19 cellular contexts compared by ENCODE assay signal in genomic region chr12:113181975-113182374, GRCh38. TPM values are rescaled to one million over a fixed set of nuclear protein-coding genes. Genes with fewer than 3 reads are reported as not detected.
DNase-seq lines count a peak whose midpoint lies in the region; ATAC-seq lines count a peak whose summit lies in the region.
"Had no signal": no experiment of that assay in that cellular context is flagged by ENCODE, and none has a peak within 500 bp of the region (broad histone marks: within the 10 kb centered on the region; RNA-seq: fewer than 3 reads in every experiment).

No MANE protein-coding gene starts in this region.

- CTCF ChIA-PET in activated CD4-positive, alpha-beta memory T cell treated with anti-CD3 and anti-CD28 coated beads, Interleukin-2, amount 10 ng/mL, durations not matched to agents 7 days and 5 days (lab: Charles Lee) = no interaction called here
- CTCF ChIA-PET in activated CD4-positive, alpha-beta memory T cell treated with anti-CD3 and anti-CD28 coated beads for 36 hours (lab: Charles Lee) = no interaction called here
- CTCF ChIA-PET in activated CD8-positive, alpha-beta T cell treated with anti-CD3 and anti-CD28 coated beads, Interleukin-2, amount 10 ng/mL, durations not matched to agents 7 days and 5 days (lab: Charles Lee) = no interaction called here

- H3K36me3 Mint-ChIP-seq in activated CD4-positive, alpha-beta memory T cell treated with anti-CD3 and anti-CD28 coated beads, Interleukin-2, amount 10 ng/mL, durations not matched to agents 7 days and 5 days (ENCODE audit: low read depth) = peaks cover 42% of the 10 kb centered on the region
- peaks cover 40% of the 10 kb centered on the region for H3K36me3 Mint-ChIP-seq in activated CD4-positive, alpha-beta memory T cell treated with anti-CD3 and anti-CD28 coated beads for 36 hours
- peaks cover 45% of the 10 kb centered on the region for H3K36me3 Mint-ChIP-seq in stimulated activated naive CD8-positive, alpha-beta T cell treated with anti-CD3 and anti-CD28 coated beads, Interleukin-15, Interleukin-2, amounts not matched to agents 100 ng/mL and 50 ng/mL, for 24 hours (ENCODE audit: low read depth)
- peaks cover 59% of the 10 kb centered on the region for H3K36me3 Mint-ChIP-seq in activated CD8-positive, alpha-beta T cell treated with anti-CD3 and anti-CD28 coated beads, Interleukin-2, amount 10 ng/mL, durations not matched to agents 7 days and 5 days (ENCODE audit: low read depth)
- H3K36me3 Mint-ChIP-seq in T-helper 17 cell (ENCODE audit: low read depth) = no peaks in the 10 kb centered on the region

- peaks cover 5% of the 10 kb centered on the region for H3K9me3 Mint-ChIP-seq in activated CD4-positive, alpha-beta memory T cell treated with anti-CD3 and anti-CD28 coated beads, Interleukin-2, amount 10 ng/mL, durations not matched to agents 7 days and 5 days
- H3K9me3 Mint-ChIP-seq in activated CD4-positive, alpha-beta memory T cell treated with anti-CD3 and anti-CD28 coated beads for 36 hours = peaks cover 3% of the 10 kb centered on the region
- no peaks in the 10 kb centered on the region for H3K9me3 Mint-ChIP-seq in stimulated activated naive CD8-positive, alpha-beta T cell treated with anti-CD3 and anti-CD28 coated beads, Interleukin-15, Interleukin-2, amounts not matched to agents 100 ng/mL and 50 ng/mL, for 24 hours
- no peaks in the 10 kb centered on the region for H3K9me3 Mint-ChIP-seq in stimulated activated naive CD8-positive, alpha-beta T cell treated with anti-CD3 and anti-CD28 coated beads, Interleukin-15, amount 100 ng/mL, for 72 hours
- no peaks in the 10 kb centered on the region for H3K9me3 Mint-ChIP-seq in activated CD8-positive, alpha-beta T cell treated with anti-CD3 and anti-CD28 coated beads, Interleukin-2, amount 10 ng/mL, durations not matched to agents 7 days and 5 days (ENCODE audit: insufficient read depth)

- POLR2A ChIA-PET in activated CD4-positive, alpha-beta memory T cell treated with anti-CD3 and anti-CD28 coated beads, Interleukin-2, amount 10 ng/mL, durations not matched to agents 7 days and 5 days (lab: Charles Lee) = interaction anchor here (1.3 kb wide), 1 partner anchor 25 kb away, joined by 3 read pairs; no protein-coding TSS in a partner anchor
- POLR2A ChIA-PET in activated CD4-positive, alpha-beta memory T cell treated with anti-CD3 and anti-CD28 coated beads for 36 hours (lab: Charles Lee) = interaction anchor here (0.6 to 1.0 kb wide), 2 partner anchors 42 to 96 kb away, joined by 4 to 8 read pairs; no protein-coding TSS in a partner anchor
- POLR2A ChIA-PET in activated CD8-positive, alpha-beta T cell treated with anti-CD3 and anti-CD28 coated beads, Interleukin-2, amount 10 ng/mL, durations not matched to agents 7 days and 5 days (lab: Charles Lee) = no interaction called here

- H3K4me1 Mint-ChIP-seq in activated CD4-positive, alpha-beta memory T cell treated with anti-CD3 and anti-CD28 coated beads, Interleukin-2, amount 10 ng/mL, durations not matched to agents 7 days and 5 days = peaks cover 20% of the 10 kb centered on the region
- peaks cover 19% of the 10 kb centered on the region for H3K4me1 Mint-ChIP-seq in activated CD4-positive, alpha-beta memory T cell treated with anti-CD3 and anti-CD28 coated beads for 36 hours (ENCODE audit: low read depth)
- peaks cover 31% of the 10 kb centered on the region for H3K4me1 Mint-ChIP-seq in stimulated activated naive CD8-positive, alpha-beta T cell treated with anti-CD3 and anti-CD28 coated beads, Interleukin-15, Interleukin-2, amounts not matched to agents 100 ng/mL and 50 ng/mL, for 24 hours (ENCODE audit: low read depth)
- peaks cover 29% of the 10 kb centered on the region for H3K4me1 Mint-ChIP-seq in stimulated activated naive CD8-positive, alpha-beta T cell treated with anti-CD3 and anti-CD28 coated beads, Interleukin-15, amount 100 ng/mL, for 72 hours
- H3K4me1 Mint-ChIP-seq in activated CD8-positive, alpha-beta T cell treated with anti-CD3 and anti-CD28 coated beads, Interleukin-2, amount 10 ng/mL, durations not matched to agents 7 days and 5 days (ENCODE audit: low read depth) = peaks cover 28% of the 10 kb centered on the region
- peaks cover 14% of the 10 kb centered on the region for H3K4me1 Mint-ChIP-seq in T-helper 17 cell

- intact Hi-C loops in activated CD4-positive, alpha-beta memory T cell treated with anti-CD3 and anti-CD28 coated beads for 36 hours (cut with micrococcal nuclease) = loop anchor here (10.0 kb wide), 1 partner anchor 153 kb away; the partner anchor contains the start of gene SLC8B1

- H3K9me3 ChIP-seq in T-helper 17 cell (ENCODE audit: control insufficient read depth, low read length, poor library complexity, severe bottlenecking) = no peaks in the 10 kb centered on the region
- H3K9me3 ChIP-seq: SJCRH30 had no signal

- H3K27me3 Mint-ChIP-seq in activated CD4-positive, alpha-beta memory T cell treated with anti-CD3 and anti-CD28 coated beads, Interleukin-2, amount 10 ng/mL, durations not matched to agents 7 days and 5 days = no peaks in the 10 kb centered on the region
- H3K27me3 Mint-ChIP-seq in activated CD4-positive, alpha-beta memory T cell treated with anti-CD3 and anti-CD28 coated beads for 36 hours = no peaks in the 10 kb centered on the region
- no peaks in the 10 kb centered on the region for H3K27me3 Mint-ChIP-seq in stimulated activated naive CD8-positive, alpha-beta T cell treated with anti-CD3 and anti-CD28 coated beads, Interleukin-15, Interleukin-2, amounts not matched to agents 100 ng/mL and 50 ng/mL, for 24 hours
- no peaks in the 10 kb centered on the region for H3K27me3 Mint-ChIP-seq in stimulated activated naive CD8-positive, alpha-beta T cell treated with anti-CD3 and anti-CD28 coated beads, Interleukin-15, amount 100 ng/mL, for 72 hours
- H3K27me3 Mint-ChIP-seq in activated CD8-positive, alpha-beta T cell treated with anti-CD3 and anti-CD28 coated beads, Interleukin-2, amount 10 ng/mL, durations not matched to agents 7 days and 5 days (ENCODE audit: low read depth) = no peaks in the 10 kb centered on the region
- no peaks in the 10 kb centered on the region for H3K27me3 Mint-ChIP-seq in T-helper 17 cell

- no peak for ATAC-seq in stimulated activated naive CD8-positive, alpha-beta T cell treated with anti-CD3 and anti-CD28 coated beads, Interleukin-15, amount 100 ng/mL, for 72 hours
- no peak for ATAC-seq in activated CD8-positive, alpha-beta T cell treated with anti-CD3 and anti-CD28 coated beads, Interleukin-2, amount 10 ng/mL, durations not matched to agents 7 days and 5 days
- no peak for ATAC-seq in T-helper 17 cell

- no peak for DNase-seq in activated CD4-positive, alpha-beta memory T cell treated with anti-CD3 and anti-CD28 coated beads, Interleukin-2, amount 10 ng/mL, durations not matched to agents 7 days and 5 days
- no peak for DNase-seq in activated CD4-positive, alpha-beta memory T cell treated with anti-CD3 and anti-CD28 coated beads for 36 hours
- no peak for DNase-seq in stimulated activated naive CD8-positive, alpha-beta T cell treated with anti-CD3 and anti-CD28 coated beads, Interleukin-15, amount 100 ng/mL, for 72 hours
- DNase-seq in activated CD8-positive, alpha-beta T cell treated with anti-CD3 and anti-CD28 coated beads, Interleukin-2, amount 10 ng/mL, durations not matched to agents 7 days and 5 days = no peak
- DNase-seq in NCI-H2227 treated with DMSO at 0.1 percent for 48 hours (lab: John Stamatoyannopoulos, UW) (no peak), T-helper 17 cell (no peak), HUDEP-2 (lab: John Stamatoyannopoulos, UW; ENCODE audit: unreplicated experiment in 76 of 76) (no peak)
- DNase-seq: MV-4-11; NCI-H1105 treated with DMSO at 0.1 percent for 48 hours; NCI-H2029 treated with DMSO at 0.1 percent for 48 hours; NCI-H345; NCI-H524; NCI-H774; NK-92 treated with Interleukin-12 subunit alpha and Interleukin-12 subunit beta, amount 100 ng/mL, for 24 hours; OCI-M1; SJCRH30 had no signal

- peak overlapping the region; percentile 40 for H3K27ac Mint-ChIP-seq in activated CD4-positive, alpha-beta memory T cell treated with anti-CD3 and anti-CD28 coated beads, Interleukin-2, amount 10 ng/mL, durations not matched to agents 7 days and 5 days
- no peak overlapping the region for H3K27ac Mint-ChIP-seq in activated CD4-positive, alpha-beta memory T cell treated with anti-CD3 and anti-CD28 coated beads for 36 hours
- peak overlapping the region; percentile 45 for H3K27ac Mint-ChIP-seq in stimulated activated naive CD8-positive, alpha-beta T cell treated with anti-CD3 and anti-CD28 coated beads, Interleukin-15, Interleukin-2, amounts not matched to agents 100 ng/mL and 50 ng/mL, for 24 hours
- peak overlapping the region in 1 of 2 donors; percentile 34 for H3K27ac Mint-ChIP-seq in stimulated activated naive CD8-positive, alpha-beta T cell treated with anti-CD3 and anti-CD28 coated beads, Interleukin-15, amount 100 ng/mL, for 72 hours
- H3K27ac Mint-ChIP-seq in activated CD8-positive, alpha-beta T cell treated with anti-CD3 and anti-CD28 coated beads, Interleukin-2, amount 10 ng/mL, durations not matched to agents 7 days and 5 days = peak overlapping the region; percentile 57
- H3K27ac Mint-ChIP-seq in T-helper 17 cell = no peak overlapping the region

- H3K4me3 Mint-ChIP-seq in activated CD4-positive, alpha-beta memory T cell treated with anti-CD3 and anti-CD28 coated beads, Interleukin-2, amount 10 ng/mL, durations not matched to agents 7 days and 5 days = no peak overlapping the region
- no peak overlapping the region for H3K4me3 Mint-ChIP-seq in activated CD4-positive, alpha-beta memory T cell treated with anti-CD3 and anti-CD28 coated beads for 36 hours
- H3K4me3 Mint-ChIP-seq in stimulated activated naive CD8-positive, alpha-beta T cell treated with anti-CD3 and anti-CD28 coated beads, Interleukin-15, Interleukin-2, amounts not matched to agents 100 ng/mL and 50 ng/mL, for 24 hours = no peak overlapping the region
- H3K4me3 Mint-ChIP-seq in stimulated activated naive CD8-positive, alpha-beta T cell treated with anti-CD3 and anti-CD28 coated beads, Interleukin-15, amount 100 ng/mL, for 72 hours = no peak overlapping the region
- H3K4me3 Mint-ChIP-seq in activated CD8-positive, alpha-beta T cell treated with anti-CD3 and anti-CD28 coated beads, Interleukin-2, amount 10 ng/mL, durations not matched to agents 7 days and 5 days = no peak overlapping the region
- no peak overlapping the region for H3K4me3 Mint-ChIP-seq in T-helper 17 cell

RNA-seq across cellular contexts. Expression of gene DDX54, which starts 3.3 kb away (rescaled TPM):
- 10 to 100 TPM; 55.6 to 57.6 TPM for total RNA-seq in activated CD4-positive, alpha-beta memory T cell treated with anti-CD3 and anti-CD28 coated beads, Interleukin-2, amount 10 ng/mL, durations not matched to agents 7 days and 5 days
- total RNA-seq in activated CD4-positive, alpha-beta memory T cell treated with anti-CD3 and anti-CD28 coated beads for 36 hours = 100 to 1,000 TPM; 107 to 109 TPM
- total RNA-seq in activated CD8-positive, alpha-beta T cell treated with anti-CD3 and anti-CD28 coated beads, Interleukin-2, amount 10 ng/mL, durations not matched to agents 7 days and 5 days = 10 to 100 TPM; 79.4 to 82.0 TPM
- 10 to 100 TPM; 75.9 to 92.5 TPM for total RNA-seq in T-helper 17 cell

RNA-seq across cellular contexts. Expression of gene RITA1, which starts 3.5 kb away (rescaled TPM):
- 10 to 100 TPM; 14.7 to 16.9 TPM for total RNA-seq in activated CD4-positive, alpha-beta memory T cell treated with anti-CD3 and anti-CD28 coated beads, Interleukin-2, amount 10 ng/mL, durations not matched to agents 7 days and 5 days
- total RNA-seq in activated CD4-positive, alpha-beta memory T cell treated with anti-CD3 and anti-CD28 coated beads for 36 hours = 10 to 100 TPM; 18.7 to 22.0 TPM
- total RNA-seq in activated CD8-positive, alpha-beta T cell treated with anti-CD3 and anti-CD28 coated beads, Interleukin-2, amount 10 ng/mL, durations not matched to agents 7 days and 5 days = 10 to 100 TPM; 21.0 to 22.6 TPM
- 1 to 10 TPM; 5.1 to 8.6 TPM for total RNA-seq in T-helper 17 cell

RNA-seq across cellular contexts. Expression of gene CFAP73, which starts 32.5 kb away (rescaled TPM):
- under 1 TPM; 0.23 to 0.28 TPM for total RNA-seq in activated CD4-positive, alpha-beta memory T cell treated with anti-CD3 and anti-CD28 coated beads, Interleukin-2, amount 10 ng/mL, durations not matched to agents 7 days and 5 days
- under 1 TPM; 0.90 to 0.94 TPM for total RNA-seq in activated CD4-positive, alpha-beta memory T cell treated with anti-CD3 and anti-CD28 coated beads for 36 hours
- under 1 TPM; 0.23 to 0.34 TPM for total RNA-seq in activated CD8-positive, alpha-beta T cell treated with anti-CD3 and anti-CD28 coated beads, Interleukin-2, amount 10 ng/mL, durations not matched to agents 7 days and 5 days
- not detected for total RNA-seq in T-helper 17 cell
- total RNA-seq: M059J, SJCRH30 had no signal

RNA-seq across cellular contexts. Expression of gene TPCN1, which starts 39.3 kb away (rescaled TPM):
- total RNA-seq in activated CD4-positive, alpha-beta memory T cell treated with anti-CD3 and anti-CD28 coated beads, Interleukin-2, amount 10 ng/mL, durations not matched to agents 7 days and 5 days = 10 to 100 TPM; 18.3 to 19.2 TPM
- total RNA-seq in activated CD4-positive, alpha-beta memory T cell treated with anti-CD3 and anti-CD28 coated beads for 36 hours = 10 to 100 TPM; 44.0 to 51.6 TPM
- 10 to 100 TPM; 13.7 to 16.1 TPM for total RNA-seq in activated CD8-positive, alpha-beta T cell treated with anti-CD3 and anti-CD28 coated beads, Interleukin-2, amount 10 ng/mL, durations not matched to agents 7 days and 5 days
- total RNA-seq in T-helper 17 cell = 10 to 100 TPM; 39.9 to 59.0 TPM

RNA-seq across cellular contexts. Expression of gene RASAL1, which starts 46.4 kb away (rescaled TPM):
- under 1 TPM; 0.10 to 0.35 TPM for total RNA-seq in activated CD4-positive, alpha-beta memory T cell treated with anti-CD3 and anti-CD28 coated beads, Interleukin-2, amount 10 ng/mL, durations not matched to agents 7 days and 5 days
- total RNA-seq in activated CD4-positive, alpha-beta memory T cell treated with anti-CD3 and anti-CD28 coated beads for 36 hours = 1 to 10 TPM; 4.4 to 4.9 TPM
- under 1 TPM; 0.26 to 0.47 TPM for total RNA-seq in activated CD8-positive, alpha-beta T cell treated with anti-CD3 and anti-CD28 coated beads, Interleukin-2, amount 10 ng/mL, durations not matched to agents 7 days and 5 days
- under 1 TPM; 0.15 to 0.89 TPM for total RNA-seq in T-helper 17 cell
- total RNA-seq: A172, M059J, SJCRH30 had no signal

Comparison
In these comparisons a context has a peak if more than half of its experiments do, and no peak if none do; other contexts are left out.
1. H3K27ac Mint-ChIP-seq: peak in activated CD4-positive, alpha-beta memory T cell treated with anti-CD3 and anti-CD28 coated beads, Interleukin-2, amount 10 ng/mL, durations not matched to agents 7 days and 5 days (single experiment), stimulated activated naive CD8-positive, alpha-beta T cell treated with anti-CD3 and anti-CD28 coated beads, Interleukin-15, Interleukin-2, amounts not matched to agents 100 ng/mL and 50 ng/mL, for 24 hours (single experiment) and activated CD8-positive, alpha-beta T cell treated with anti-CD3 and anti-CD28 coated beads, Interleukin-2, amount 10 ng/mL, durations not matched to agents 7 days and 5 days (single experiment); none in activated CD4-positive, alpha-beta memory T cell treated with anti-CD3 and anti-CD28 coated beads for 36 hours (single experiment) and T-helper 17 cell (single experiment).